35 cellular contexts compared by ENCODE assay signal in genomic region chr18:44942073-44942472, GRCh38.
"Had no signal": no experiment of that assay in that cellular context is flagged by ENCODE, and none has a peak within 500 bp of the region (broad histone marks: within the 10 kb centered on the region; RNA-seq: fewer than 3 reads in every experiment).

No MANE protein-coding gene starts in this region.

- H3K4me3 ChIP-seq: ascending aorta, cardiac muscle cell, Peyer's patch, SJSA1 had no signal

- H3K27ac Mint-ChIP-seq: activated CD4-positive, alpha-beta memory T cell treated with anti-CD3 and anti-CD28 coated beads for 36 hours; activated naive CD8-positive, alpha-beta T cell treated with anti-CD3 and anti-CD28 coated beads for 36 hours; activated T-helper 17 cell treated with anti-CD3 and anti-CD28 coated beads, Interleukin-2, amount 50 U/mL, for 72 hours; T-helper 1 cell treated with Interleukin-12 subunit alpha and Interleukin-12 subunit beta and Interleukin-4 antibody, amounts not matched to agents 30 μg/mL and 1 μg/mL, for 36 hours; T-helper 2 cell treated with Interferon-gamma antibody and Interleukin-4, amounts not matched to agents 5 μg/mL and 100 μg/mL, for 36 hours; WTC11 had no signal

- H3K4me2 ChIP-seq: SK-N-SH had no signal

- H3K27ac ChIP-seq: ascending aorta, cardiac muscle cell, Peyer's patch, SJSA1 had no signal

- H3K4me1 Mint-ChIP-seq: activated naive CD8-positive, alpha-beta T cell treated with anti-CD3 and anti-CD28 coated beads for 36 hours; activated T-helper 17 cell treated with anti-CD3 and anti-CD28 coated beads, Interleukin-2, amount 50 U/mL, for 72 hours had no signal

- H3K9me3 Mint-ChIP-seq: activated CD4-positive, alpha-beta memory T cell treated with anti-CD3 and anti-CD28 coated beads for 36 hours; activated naive CD8-positive, alpha-beta T cell treated with anti-CD3 and anti-CD28 coated beads for 36 hours; activated T-helper 17 cell treated with anti-CD3 and anti-CD28 coated beads, Interleukin-2, amount 50 U/mL, for 72 hours; T-helper 1 cell treated with Interleukin-12 subunit alpha and Interleukin-12 subunit beta and Interleukin-4 antibody, amounts not matched to agents 30 μg/mL and 1 μg/mL, for 36 hours; T-helper 2 cell treated with Interferon-gamma antibody and Interleukin-4, amounts not matched to agents 5 μg/mL and 100 μg/mL, for 36 hours; WTC11 had no signal

- DNase-seq: activated CD4-positive, alpha-beta memory T cell treated with anti-CD3 and anti-CD28 coated beads for 36 hours; activated CD4-positive, alpha-beta T cell treated with anti-CD3 and anti-CD28 coated beads for 4 hours; activated CD4-positive, alpha-beta T cell treated with anti-CD3 and anti-CD28 coated beads, Interleukin-2, amount 50 U/mL, for 1 hour; activated CD4-positive, CD25-positive, alpha-beta regulatory T cell treated with anti-CD3 and anti-CD28 coated beads, Interleukin-2, amount 50 U/mL, for 72 hours; activated CD8-positive, alpha-beta memory T cell treated with anti-CD3 and anti-CD28 coated beads, Interleukin-2, amount 50 U/mL, for 4 hours; activated effector memory CD4-positive, alpha-beta T cell treated with anti-CD3 and anti-CD28 coated beads, Interleukin-2, amount 50 U/mL, for 16 hours; activated naive CD4-positive, alpha-beta T cell; activated naive CD4-positive, alpha-beta T cell treated with anti-CD3 and anti-CD28 coated beads, Interleukin-2, amount 50 U/mL, for 16 hours; activated naive CD8-positive, alpha-beta T cell treated with anti-CD3 and anti-CD28 coated beads for 36 hours; activated T-cell treated with anti-CD3 and anti-CD28 coated beads, Interleukin-2, amount 50 U/mL, for 48 hours; amygdala; Karpas-422; KBM-7; NCI-H1105; NCI-H1417 treated with DMSO at 0.1 percent for 48 hours; NCI-H2029; NCI-H2107; NCI-H2171; NCI-H510A; NCI-H526; NCI-H748 treated with DMSO at 0.1 percent for 48 hours; NK-92 treated with Interleukin-12 subunit alpha and Interleukin-12 subunit beta, amount 100 ng/mL, for 24 hours; PC-3; Peyer's patch; RPMI8226; SHP77 treated with DMSO at 0.1 percent for 48 hours; SK-N-SH had no signal

- H3K27me3 ChIP-seq: ascending aorta, cardiac muscle cell, Peyer's patch, SJSA1 had no signal

- H3K36me3 ChIP-seq: ascending aorta, cardiac muscle cell, Peyer's patch, SJSA1 had no signal

- H3K4me3 Mint-ChIP-seq: activated CD4-positive, alpha-beta memory T cell treated with anti-CD3 and anti-CD28 coated beads for 36 hours; activated naive CD8-positive, alpha-beta T cell treated with anti-CD3 and anti-CD28 coated beads for 36 hours; activated T-helper 17 cell treated with anti-CD3 and anti-CD28 coated beads, Interleukin-2, amount 50 U/mL, for 72 hours; IgD-negative memory B cell; T-helper 1 cell treated with Interleukin-12 subunit alpha and Interleukin-12 subunit beta and Interleukin-4 antibody, amounts not matched to agents 30 μg/mL and 1 μg/mL, for 36 hours; T-helper 2 cell treated with Interferon-gamma antibody and Interleukin-4, amounts not matched to agents 5 μg/mL and 100 μg/mL, for 36 hours; WTC11 had no signal

- H3K9me3 ChIP-seq: ascending aorta, Peyer's patch, SJSA1, SK-N-SH had no signal

- H3K4me1 ChIP-seq: ascending aorta, Peyer's patch had no signal

- ATAC-seq: activated T-helper 17 cell treated with anti-CD3 and anti-CD28 coated beads, Interleukin-2, amount 50 U/mL, for 72 hours; PC-3; WTC11 had no signal

- H3K9ac ChIP-seq: SK-N-SH had no signal

- H3K27me3 Mint-ChIP-seq: IgD-negative memory B cell had no signal

- H3K36me3 Mint-ChIP-seq: activated CD4-positive, alpha-beta memory T cell treated with anti-CD3 and anti-CD28 coated beads for 36 hours; activated naive CD8-positive, alpha-beta T cell treated with anti-CD3 and anti-CD28 coated beads for 36 hours; WTC11 had no signal
